In genomic region chr5:164472150-164472549, GRCh38 we compare ENCODE assay signal across 25 cellular contexts.
"Had no signal": no experiment of that assay in that cellular context is flagged by ENCODE, and none has a peak within 500 bp of the region (broad histone marks: within the 10 kb centered on the region; RNA-seq: fewer than 3 reads in every experiment).

No MANE protein-coding gene starts in this region.

- H3K9me3 ChIP-seq: gastroesophageal sphincter, lower lobe of right lung, ovary, right atrium auricular region, sigmoid colon, stomach, thoracic aorta had no signal

- H3K4me3 ChIP-seq: esophagus muscularis mucosa, gastroesophageal sphincter, left ventricle myocardium inferior, lower lobe of right lung, neural progenitor cell, ovary, right atrium auricular region, sigmoid colon, skin epidermis, stomach, thoracic aorta had no signal

- H3K27me3 ChIP-seq: esophagus muscularis mucosa, gastroesophageal sphincter, neural progenitor cell, ovary, right atrium auricular region, sigmoid colon, stomach had no signal

- DNase-seq: effector memory CD8-positive, alpha-beta T cell; foreskin fibroblast; glutamatergic neuron; immature natural killer cell; left ventricle myocardium inferior; lower lobe of right lung; mesenchymal stem cell; midbrain; nucleus accumbens; ovary; sigmoid colon; stimulated activated CD4-positive, alpha-beta T cell treated with anti-CD3 and anti-CD28 coated beads, Interleukin-2, amount 100 ng/mL, for 24 hours; stimulated activated CD4-positive, alpha-beta T cell treated with anti-CD3 and anti-CD28 coated beads, Interleukin-4, amount 100 ng/mL, for 4 hours; stimulated activated naive B cell treated with anti-CD40 and anti-IgM and Interleukin-4, amounts not matched to agents 10 μg/mL and 1 μg/mL and 100 μg/mL, for 72 hours; stomach; substantia nigra; trophoblast cell had no signal

- ATAC-seq: effector memory CD8-positive, alpha-beta T cell; gastroesophageal sphincter; natural killer cell treated with Interleukin-12 subunit alpha and Interleukin-12 subunit beta and Interleukin-15 and Interleukin-18, amount 100 ng/mL, for 72 hours; stimulated activated naive B cell treated with anti-CD40 and anti-IgM and Interleukin-4, amounts not matched to agents 10 μg/mL and 1 μg/mL and 100 μg/mL, for 72 hours had no signal

- H3K36me3 ChIP-seq: esophagus muscularis mucosa, gastroesophageal sphincter, left ventricle myocardium inferior, lower lobe of right lung, neural progenitor cell, ovary, right atrium auricular region, sigmoid colon, stomach, thoracic aorta had no signal

- H3K27ac ChIP-seq: epithelial cell of prostate, esophagus muscularis mucosa, gastroesophageal sphincter, left ventricle myocardium inferior, lower lobe of right lung, neural progenitor cell, ovary, right atrium auricular region, sigmoid colon, skin epidermis, stomach, thoracic aorta had no signal

- H3K4me1 ChIP-seq: esophagus muscularis mucosa, gastroesophageal sphincter, left ventricle myocardium inferior, lower lobe of right lung, right atrium auricular region, sigmoid colon, stomach had no signal
